1 cellular context compared by ENCODE assay signal in genomic region chr4:151719045-151719743, GRCh38.
TF ChIP-seq lines count a peak whose summit lies in the region.

No MANE protein-coding gene starts in this region.

TF ChIP-seq in GM12878, 131 proteins besides CTCF, POLR2A, EP300 and RAD21:
- TF ChIP-seq HDGF (IDR thresholded peaks at IDR 0.05) (no peak), ZBTB4 (CRISPR knock-in tag; IDR thresholded peaks at IDR 0.05) (no peak), TCF3 (IDR thresholded peaks at IDR 0.05; ENCODE audit: borderline replicate concordance, insufficient read depth, low read depth, low read length) (no peak), ATF7 (IDR thresholded peaks at IDR 0.05; ENCODE audit: low read depth) (no peak), USF2 (IDR thresholded peaks at IDR 0.05; ENCODE audit: borderline replicate concordance, low read depth, low read length) (no peak), RFX5 (IDR thresholded peaks at IDR 0.05; ENCODE audit: low read depth, low read length) (no peak), BCL3 (IDR thresholded peaks at IDR 0.05; ENCODE audit: borderline replicate concordance, insufficient read depth, low read depth, low read length, poor library complexity, severe bottlenecking) (peak; percentile 59), NBN (IDR thresholded peaks at IDR 0.05) (no peak)
